ENCODE assay signal across 8 cellular contexts in genomic region chr12:27142102-27142721, GRCh38. TPM values are rescaled to one million over a fixed set of nuclear protein-coding genes. Genes with fewer than 3 reads are reported as not detected.
DNase-seq lines count a peak whose midpoint lies in the region; ATAC-seq and TF ChIP-seq lines count a peak whose summit lies in the region.

No MANE protein-coding gene starts in this region.

- H3K27me3 ChIP-seq in gastroesophageal sphincter (no peaks in the 10 kb centered on the region), ovary (no peaks in the 10 kb centered on the region)

- intact Hi-C loops in ovary (cut with DNase I) = no loop called here

- TF ChIP-seq EP300 in gastroesophageal sphincter (IDR thresholded peaks at IDR 0.05) = no peak
- TF ChIP-seq EP300 in ovary (IDR thresholded peaks at IDR 0.05) = no peak

- H3K4me1 ChIP-seq in gastroesophageal sphincter = peaks cover 0 to 13% (median 0%) of the 10 kb centered on the region in 3 donors
- H3K4me1 ChIP-seq in ovary (ENCODE audit: insufficient read depth) = no peaks in the 10 kb centered on the region

- 21 to 34% methylated on average over 3 of the region's 3 CpGs for WGBS in gastroesophageal sphincter (ENCODE audit: low coverage in 1 of 2), 2 donors
- WGBS in ovary, 3 donors = 7 to 23% (median 10%) methylated on average over 3 of the region's 3 CpGs

- TF ChIP-seq POLR2A in gastroesophageal sphincter (IDR thresholded peaks at IDR 0.05) (no peak), ovary (IDR thresholded peaks at IDR 0.05) (no peak)

- ATAC-seq in gastroesophageal sphincter (peak; percentile 75), HG02763 (IDR thresholded peaks at IDR 0.05; ENCODE audit: unreplicated experiment) (no peak), HG03378 (IDR thresholded peaks at IDR 0.05; ENCODE audit: unreplicated experiment) (no peak)

- no peak overlapping the region for H3K4me3 ChIP-seq in gastroesophageal sphincter
- H3K4me3 ChIP-seq in ovary = no peak overlapping the region

- no peaks in the 10 kb centered on the region for H3K9me3 ChIP-seq in gastroesophageal sphincter
- no peaks in the 10 kb centered on the region for H3K9me3 ChIP-seq in ovary

- H3K36me3 ChIP-seq in gastroesophageal sphincter = no peaks in the 10 kb centered on the region
- H3K36me3 ChIP-seq in ovary = no peaks in the 10 kb centered on the region

- TF ChIP-seq CTCF in gastroesophageal sphincter (IDR thresholded peaks at IDR 0.05) (peak; percentile 61 to 83 (median 75)), ovary (IDR thresholded peaks at IDR 0.05) (peak in 2 of 3 donors; percentile 34 to 48)

- H3K27ac ChIP-seq in gastroesophageal sphincter (no peak overlapping the region), ovary (no peak overlapping the region)

- peak; percentile 53 for DNase-seq in DMS153 treated with DMSO at 0.1 percent for 48 hours (lab: John Stamatoyannopoulos, UW; ENCODE audit: unreplicated experiment)
- DNase-seq in HT-29 (ENCODE audit: low spot score) = peak; percentile 87
- peak; percentile 20 to 32 for DNase-seq in NOMO-1 (lab: John Stamatoyannopoulos, UW; ENCODE audit: unreplicated experiment in 2 of 2)
- DNase-seq in activated gamma-delta T cell treated with anti-CD3 and anti-CD28 coated beads, Interleukin-2, amount 50 U/mL, for 16 hours (ENCODE audit: low read depth) = peak; percentile 17
- DNase-seq in ovary = peak; percentile 42 to 72 (median 57)

RNA-seq across cellular contexts. Expression of gene C12orf71, which starts 59.8 kb away (rescaled TPM):
- not detected in 2 replicates for total RNA-seq in HT-29 (2014; rRNA removed; shearing (Covaris generic))
- not detected for total RNA-seq in gastroesophageal sphincter
- total RNA-seq in ovary = not detected
- not detected for polyA plus RNA-seq in ovary

Comparison
In these comparisons a context has a peak if more than half of its experiments do, and no peak if none do; other contexts are left out.
1. DNase-seq: peak in every context shown above with its lines; median percentile 87 in HT-29; 57 in ovary; 53 in DMS153 treated with DMSO at 0.1 percent for 48 hours; 26 in NOMO-1; 17 in activated gamma-delta T cell treated with anti-CD3 and anti-CD28 coated beads, Interleukin-2, amount 50 U/mL, for 16 hours.